25 cellular contexts compared by ENCODE assay signal in genomic region chr2:102002229-102002628, GRCh38. TPM values are rescaled to one million over a fixed set of nuclear protein-coding genes. Genes with fewer than 3 reads are reported as not detected.
"Had no signal": no experiment of that assay in that cellular context is flagged by ENCODE, and none has a peak within 500 bp of the region (broad histone marks: within the 10 kb centered on the region; RNA-seq: fewer than 3 reads in every experiment).

No MANE protein-coding gene starts in this region.

- H3K27me3 Mint-ChIP-seq: activated CD8-positive, alpha-beta T cell treated with anti-CD3 and anti-CD28 coated beads for 36 hours; activated naive CD8-positive, alpha-beta T cell; activated T-helper 17 cell treated with anti-CD3 and anti-CD28 coated beads, Interleukin-2, amount 50 U/mL, for 72 hours had no signal

- H3K4me1 Mint-ChIP-seq: activated B cell treated with CpG ODN at 0.5 μM for 24 hours, brain had no signal

- H3K4me3 Mint-ChIP-seq: activated B cell treated with CpG ODN at 0.5 μM for 24 hours; activated CD8-positive, alpha-beta T cell treated with anti-CD3 and anti-CD28 coated beads for 36 hours; activated naive CD4-positive, alpha-beta T cell treated with anti-CD3 and anti-CD28 coated beads for 36 hours; activated naive CD8-positive, alpha-beta T cell; activated T-helper 17 cell treated with anti-CD3 and anti-CD28 coated beads, Interleukin-2, amount 50 U/mL, for 72 hours; brain; T-cell had no signal

- H3K36me3 ChIP-seq: cardiac muscle cell had no signal

- H3K9me3 Mint-ChIP-seq: activated B cell treated with CpG ODN at 0.5 μM for 24 hours; activated CD8-positive, alpha-beta T cell treated with anti-CD3 and anti-CD28 coated beads for 36 hours; activated naive CD4-positive, alpha-beta T cell treated with anti-CD3 and anti-CD28 coated beads for 36 hours; activated T-helper 17 cell treated with anti-CD3 and anti-CD28 coated beads, Interleukin-2, amount 50 U/mL, for 72 hours; brain; T-cell had no signal

- H3K36me3 Mint-ChIP-seq: activated naive CD8-positive, alpha-beta T cell; brain; T-cell had no signal

- DNase-seq: activated B cell treated with CpG ODN at 0.5 μM for 24 hours; activated CD8-positive, alpha-beta memory T cell treated with anti-CD3 and anti-CD28 coated beads, Interleukin-2, amount 50 U/mL, for 4 hours; activated gamma-delta T cell; amygdala; cerebellar nuclear complex; KG1; NCI-H1092; NCI-H1436; NCI-H1694 treated with DMSO at 0.1 percent for 48 hours; NCI-H2029 treated with DMSO at 0.1 percent for 48 hours; NCI-H510A treated with DMSO at 0.1 percent for 48 hours; NCI-H69; T-cell; T1000 had no signal

- H3K27me3 ChIP-seq: cardiac muscle cell had no signal

- H3K27ac Mint-ChIP-seq: activated B cell treated with CpG ODN at 0.5 μM for 24 hours; activated CD8-positive, alpha-beta T cell treated with anti-CD3 and anti-CD28 coated beads for 36 hours; activated naive CD4-positive, alpha-beta T cell treated with anti-CD3 and anti-CD28 coated beads for 36 hours; activated T-helper 17 cell treated with anti-CD3 and anti-CD28 coated beads, Interleukin-2, amount 50 U/mL, for 72 hours; brain; T-cell had no signal

- ATAC-seq: Right ventricle myocardium inferior, T-cell had no signal

- H3K27ac ChIP-seq: cardiac muscle cell, SK-N-MC had no signal

- H3K4me3 ChIP-seq: cardiac muscle cell, SK-N-MC had no signal

- FAIRE-seq: astrocyte, TTC549 had no signal

RNA-seq across cellular contexts. Expression of gene IL1R2, which starts 10.5 kb away (rescaled TPM):
- total RNA-seq: activated B cell treated with CpG ODN at 0.5 μM for 24 hours, cardiac muscle cell, MCF 10A had no signal
- polyA plus RNA-seq: cardiac muscle cell had no signal
